ENCODE assay signal across 2 cellular contexts in the genomic region with DNA sequence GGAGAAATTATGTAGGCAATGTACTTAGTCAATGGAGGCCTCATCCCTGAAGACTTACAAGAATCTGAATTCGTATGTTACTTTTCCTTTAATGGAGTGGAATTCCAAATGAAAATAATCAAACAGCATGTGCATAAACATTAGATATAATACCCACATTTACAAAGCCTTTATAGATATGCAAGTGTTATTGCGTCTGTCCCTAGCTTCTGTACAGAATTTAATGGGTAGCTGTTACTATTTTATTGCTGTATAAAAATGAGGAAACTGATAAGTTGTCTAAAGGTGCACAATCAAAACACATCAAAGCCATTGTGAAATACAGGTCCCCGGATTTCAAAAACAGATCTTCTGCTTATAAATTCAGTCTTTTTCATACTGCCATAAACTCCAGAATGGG. TPM values are rescaled to one million over a fixed set of nuclear protein-coding genes. Genes with fewer than 3 reads are reported as not detected.
"Had no signal": no experiment of that assay in that cellular context is flagged by ENCODE, and none has a peak within 500 bp of the region (broad histone marks: within the 10 kb centered on the region; RNA-seq: fewer than 3 reads in every experiment).

No MANE protein-coding gene starts in this region.

RNA-seq across cellular contexts. Expression of gene RNU1-4, which starts 12.5 kb away (rescaled TPM):
- total RNA-seq: LHCN-M2, M059J had no signal
